ENCODE assay signal across 8 cellular contexts in the genomic region with DNA sequence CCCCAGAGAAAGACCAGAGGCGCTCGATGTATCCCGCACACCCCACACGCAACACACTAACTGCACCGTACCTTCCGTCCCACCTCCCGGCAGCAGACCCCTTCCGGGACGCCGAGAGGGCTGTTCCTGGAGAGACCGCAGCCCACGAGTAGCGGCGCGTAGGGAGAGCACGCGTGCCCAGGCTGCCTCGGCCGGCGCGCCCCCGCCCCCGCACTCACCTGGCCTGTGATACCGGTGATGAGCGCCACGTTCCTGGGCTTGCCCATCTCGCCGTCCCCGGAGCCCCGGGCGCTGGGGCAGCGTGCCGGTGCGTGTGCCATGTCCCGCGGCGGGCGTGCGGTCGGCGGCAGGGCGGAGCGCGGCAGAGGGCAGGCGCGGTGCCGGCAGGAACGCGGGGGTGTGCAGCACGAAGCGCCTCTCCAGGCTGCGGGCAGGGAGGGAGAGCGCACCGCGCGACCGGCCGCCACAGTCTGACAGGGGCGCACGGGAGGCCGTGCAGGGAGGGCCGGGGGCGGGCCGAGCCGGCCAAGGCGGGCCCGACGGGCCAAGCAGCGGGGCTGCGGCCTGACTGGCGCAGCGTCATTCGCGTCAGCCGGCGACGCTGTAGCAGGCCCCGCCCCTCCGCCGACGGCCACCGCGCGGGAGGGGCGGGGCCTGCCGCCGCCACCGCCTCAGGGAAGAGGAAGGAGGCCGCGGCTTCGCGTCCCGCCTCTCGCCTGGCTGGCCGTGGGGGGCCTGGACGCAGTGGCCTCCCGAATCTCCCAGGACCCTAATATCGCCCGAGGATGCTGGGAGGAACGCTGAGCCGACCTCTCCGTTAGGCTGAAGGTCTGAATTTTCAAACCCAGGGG. TPM values are rescaled to one million over a fixed set of nuclear protein-coding genes. Genes with fewer than 3 reads are reported as not detected.
DNase-seq lines count a peak whose midpoint lies in the region; ATAC-seq and TF ChIP-seq lines count a peak whose summit lies in the region.

A gene (minus strand): TSS at position 503 of the 851 bp plus-strand sequence.

- peak; percentile 82 for TF ChIP-seq POLR2A in GM18505 (IDR thresholded peaks at IDR 0.05; ENCODE audit: borderline replicate concordance, extremely low read depth, insufficient read depth, insufficient read length)

- under 1% methylated on average over 56 of the region's 102 CpGs for WGBS in hepatocyte (ENCODE audit: low lambda C conversion rate, missing lambda C conversion rate)

- H3K4me3 ChIP-seq in astrocyte of the cerebellum (ENCODE audit: low read depth, low read length) (peak within 1 kb of the TSS; percentile 85), hepatocyte (peak within 1 kb of the TSS; percentile 83), retinal pigment epithelial cell (ENCODE audit: low read length) (peak within 1 kb of the TSS; percentile 80)

- DNase-seq in NCI-H146 treated with DMSO at 0.1 percent for 48 hours (lab: John Stamatoyannopoulos, UW; ENCODE audit: unreplicated experiment) (peak; percentile 72), T1000 (lab: John Stamatoyannopoulos, UW) (peak; percentile 69), astrocyte of the cerebellum (ENCODE audit: low read depth) (peak; percentile 62), hepatocyte (ENCODE audit: low spot score) (peak; percentile 97), retinal pigment epithelial cell (ENCODE audit: low read depth) (peak; percentile 46), cortex of kidney (lab: John Stamatoyannopoulos, UW) (no peak)

- H3K36me3 ChIP-seq in hepatocyte (replicated peaks; ENCODE audit: insufficient read depth, low read depth), result no peaks in the 10 kb centered on the region

- no peaks in the 10 kb centered on the region for H3K27me3 ChIP-seq in hepatocyte

- no peaks in the 10 kb centered on the region for H4K20me1 ChIP-seq in hepatocyte (ENCODE audit: insufficient read depth, poor library complexity, severe bottlenecking)

- H3K79me2 ChIP-seq in hepatocyte, result peaks cover 50% of the 10 kb centered on the region

- in situ Hi-C loops in astrocyte of the cerebellum (cut with HindIII; ENCODE audit: low sequenced_read_pairs), result no loop called here

- H3K4me2 ChIP-seq in hepatocyte, result peak within 1 kb of the TSS; percentile 90

- peak within 1 kb of the TSS; percentile 88 for H2AFZ ChIP-seq in hepatocyte

- peaks cover 8% of the 10 kb centered on the region for H3K4me1 ChIP-seq in hepatocyte (ENCODE audit: insufficient read depth)

- TF ChIP-seq CTCF in astrocyte of the cerebellum (IDR thresholded peaks at IDR 0.05; ENCODE audit: low read depth, low read length, missing control alignments) (no peak), hepatocyte (IDR thresholded peaks at IDR 0.05; ENCODE audit: poor library complexity) (no peak), retinal pigment epithelial cell (conservative IDR thresholded peaks at IDR 0.05; ENCODE audit: low read depth, low read length) (no peak)

- no peaks in the 10 kb centered on the region for H3K9me2 ChIP-seq in hepatocyte (replicated peaks; ENCODE audit: insufficient read depth)

- peak within 1 kb of the TSS; percentile 97 for H3K27ac ChIP-seq in hepatocyte

- no peaks in the 10 kb centered on the region for H3K9me3 ChIP-seq in hepatocyte (ENCODE audit: low read depth)

- ATAC-seq in GM18505 (IDR thresholded peaks at IDR 0.05; ENCODE audit: unreplicated experiment) (peak; percentile 95), HG02870 (IDR thresholded peaks at IDR 0.05; ENCODE audit: unreplicated experiment) (peak; percentile 88)

RNA-seq across cellular contexts. Expression of the gene that starts here (rescaled TPM):
- 20.7 and 22.6 TPM in 2 replicates for total RNA-seq in hepatocyte
- 29.6 and 32.6 TPM in 2 replicates for polyA plus RNA-seq in hepatocyte
